Comparison of ENCODE assay signal across 9 cellular contexts in the genomic region with DNA sequence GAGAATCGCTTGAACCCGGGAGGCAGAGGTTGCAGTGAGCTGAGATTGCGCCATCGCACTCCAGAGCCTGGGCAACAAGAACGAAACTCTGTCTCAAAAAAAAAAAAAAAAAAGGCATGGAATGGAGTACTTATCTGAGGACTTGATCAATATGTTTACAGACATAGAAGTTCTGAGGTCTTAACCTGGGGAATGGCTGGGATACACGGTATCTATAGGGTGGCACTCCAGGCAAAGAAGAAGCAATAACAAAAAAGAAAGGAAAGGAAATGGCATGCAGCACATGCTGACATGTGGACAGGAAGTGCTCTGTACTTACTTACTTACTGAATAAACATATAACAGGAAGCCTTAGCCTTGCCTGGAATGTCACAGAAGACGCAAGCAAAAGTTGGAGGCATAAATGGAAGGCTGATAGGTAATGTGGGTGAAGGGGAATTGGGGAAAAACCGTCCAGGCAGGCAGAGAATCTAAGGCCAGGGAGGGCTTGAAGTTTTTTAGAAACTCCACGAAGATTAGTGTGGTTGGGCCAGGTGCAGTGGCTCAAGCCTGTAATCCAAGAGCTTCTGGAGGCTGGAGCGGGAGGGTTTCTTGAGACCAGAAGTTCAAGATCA. TPM values are rescaled to one million over a fixed set of nuclear protein-coding genes. Genes with fewer than 3 reads are reported as not detected.
DNase-seq lines count a peak whose midpoint lies in the region; ATAC-seq and TF ChIP-seq lines count a peak whose summit lies in the region.
"Had no signal": no experiment of that assay in that cellular context is flagged by ENCODE, and none has a peak within 500 bp of the region (broad histone marks: within the 10 kb centered on the region; RNA-seq: fewer than 3 reads in every experiment).

No MANE protein-coding gene starts in this region.

- peaks cover 14% of the 10 kb centered on the region for H3K36me3 Mint-ChIP-seq in activated CD4-positive, alpha-beta T cell treated with anti-CD3 and anti-CD28 coated beads, Interleukin-2, amount 10 ng/mL, durations not matched to agents 7 days and 5 days (ENCODE audit: low read depth)
- H3K36me3 Mint-ChIP-seq in activated T-cell treated with anti-CD3 and anti-CD28 coated beads, Interleukin-2, amount 50 U/mL, for 72 hours (ENCODE audit: insufficient read depth in 2 of 2) = peaks cover 3 to 5% of the 10 kb centered on the region in 2 donors

- H3K4me1 ChIP-seq in tibial nerve = peaks cover 0 to 11% (median 0%) of the 10 kb centered on the region in 4 donors

- no peak for TF ChIP-seq POLR2A in tibial nerve (IDR thresholded peaks at IDR 0.05)

- 64% methylated on average over 10 of the region's 10 CpGs for WGBS in tibial nerve, 2 donors

- peak overlapping the region in 2 of 4 donors; percentile 16 to 18 for H3K4me3 ChIP-seq in tibial nerve

- H3K4me3 Mint-ChIP-seq in activated CD4-positive, alpha-beta T cell treated with anti-CD3 and anti-CD28 coated beads, Interleukin-2, amount 10 ng/mL, durations not matched to agents 7 days and 5 days = peak overlapping the region; percentile 61
- peak overlapping the region; percentile 54 to 70 for H3K4me3 Mint-ChIP-seq in activated T-cell treated with anti-CD3 and anti-CD28 coated beads, Interleukin-2, amount 50 U/mL, for 72 hours

- H3K36me3 ChIP-seq in tibial nerve = no peaks in the 10 kb centered on the region

- POLR2A ChIA-PET in activated CD4-positive, alpha-beta T cell treated with anti-CD3 and anti-CD28 coated beads, Interleukin-2, amount 10 ng/mL, durations not matched to agents 7 days and 5 days (lab: Charles Lee) = no interaction called here

- CTCF ChIA-PET in activated CD4-positive, alpha-beta T cell treated with anti-CD3 and anti-CD28 coated beads, Interleukin-2, amount 10 ng/mL, durations not matched to agents 7 days and 5 days (lab: Charles Lee) = interaction anchor here (0.6 to 1.7 kb wide), 5 partner anchors 8 to 117 kb away, joined by 3 to 7 read pairs (median 4); no protein-coding TSS in a partner anchor

- ATAC-seq in activated T-cell treated with anti-CD3 and anti-CD28 coated beads, Interleukin-2, amount 50 U/mL, for 72 hours (replicated peaks in 1 of 2) = peak; percentile 57 to 69
- ATAC-seq in left lobe of liver (peak; percentile 58), HG03097 (IDR thresholded peaks at IDR 0.05; ENCODE audit: low FRiP score, unreplicated experiment) (no peak)

- peak; percentile 50 to 70 for TF ChIP-seq EP300 in tibial nerve (IDR thresholded peaks at IDR 0.05)

- no peaks in the 10 kb centered on the region for H3K9me3 ChIP-seq in tibial nerve

- H3K4me1 Mint-ChIP-seq in activated CD4-positive, alpha-beta T cell treated with anti-CD3 and anti-CD28 coated beads, Interleukin-2, amount 10 ng/mL, durations not matched to agents 7 days and 5 days = peaks cover 38% of the 10 kb centered on the region
- peaks cover 38% of the 10 kb centered on the region for H3K4me1 Mint-ChIP-seq in activated T-cell treated with anti-CD3 and anti-CD28 coated beads, Interleukin-2, amount 50 U/mL, for 72 hours (ENCODE audit: low read depth)

- DNase-seq in activated CD4-positive, alpha-beta T cell treated with anti-CD3 and anti-CD28 coated beads, Interleukin-2, amount 10 ng/mL, durations not matched to agents 7 days and 5 days = peak; percentile 39
- no peak for DNase-seq in activated CD4-positive, alpha-beta T cell treated with anti-CD3 and anti-CD28 coated beads for 1 hour
- DNase-seq in activated T-cell treated with anti-CD3 and anti-CD28 coated beads, Interleukin-2, amount 50 U/mL, for 72 hours = no peak
- DNase-seq in left lobe of liver (ENCODE audit: low spot score) (peak; percentile 23), tibial nerve (ENCODE audit: low spot score in 2 of 2) (no peak), NCI-H2107 treated with DMSO at 0.1 percent for 48 hours (lab: John Stamatoyannopoulos, UW; ENCODE audit: unreplicated experiment) (no peak), NCI-H1105 treated with DMSO at 0.1 percent for 48 hours (lab: John Stamatoyannopoulos, UW) (no peak)

- H3K27ac ChIP-seq in tibial nerve = peak overlapping the region in 3 of 4 donors; percentile 40 to 78 (median 66)
- H3K27ac ChIP-seq: C4-2B had no signal

- H3K27me3 Mint-ChIP-seq in activated CD4-positive, alpha-beta T cell treated with anti-CD3 and anti-CD28 coated beads, Interleukin-2, amount 10 ng/mL, durations not matched to agents 7 days and 5 days = no peaks in the 10 kb centered on the region
- H3K27me3 Mint-ChIP-seq in activated T-cell treated with anti-CD3 and anti-CD28 coated beads, Interleukin-2, amount 50 U/mL, for 72 hours (ENCODE audit: low read depth) = no peaks in the 10 kb centered on the region

- H3K27me3 ChIP-seq in tibial nerve = peaks cover 0 to 4% of the 10 kb centered on the region in 2 donors

- peak overlapping the region; percentile 95 for H3K27ac Mint-ChIP-seq in activated CD4-positive, alpha-beta T cell treated with anti-CD3 and anti-CD28 coated beads, Interleukin-2, amount 10 ng/mL, durations not matched to agents 7 days and 5 days
- peak overlapping the region; percentile 93 for H3K27ac Mint-ChIP-seq in activated T-cell treated with anti-CD3 and anti-CD28 coated beads, Interleukin-2, amount 50 U/mL, for 72 hours

- peaks cover 3% of the 10 kb centered on the region for H3K9me3 Mint-ChIP-seq in activated CD4-positive, alpha-beta T cell treated with anti-CD3 and anti-CD28 coated beads, Interleukin-2, amount 10 ng/mL, durations not matched to agents 7 days and 5 days
- H3K9me3 Mint-ChIP-seq in activated T-cell treated with anti-CD3 and anti-CD28 coated beads, Interleukin-2, amount 50 U/mL, for 72 hours = peaks cover 0 to 1% of the 10 kb centered on the region in 2 donors

- no peak for TF ChIP-seq CTCF in tibial nerve (IDR thresholded peaks at IDR 0.05)

RNA-seq across cellular contexts. Expression of a gene that starts 10.1 kb away (rescaled TPM):
- total RNA-seq in activated CD4-positive, alpha-beta T cell treated with anti-CD3 and anti-CD28 coated beads, Interleukin-2, amount 10 ng/mL, durations not matched to agents 7 days and 5 days = 10 to 100 TPM; 64.1 to 68.1 TPM
- total RNA-seq in activated T-cell treated with anti-CD3 and anti-CD28 coated beads, Interleukin-2, amount 50 U/mL, for 72 hours = 10 to 100 TPM; 77.8 to 82.2 TPM
- total RNA-seq in left lobe of liver (31.3 TPM), tibial nerve (10 to 100 TPM; 58.1 to 72.6 (median 66.6) TPM)

RNA-seq across cellular contexts. Expression of a gene that starts 19.8 kb away (rescaled TPM):
- 10 to 100 TPM; 55.8 to 70.1 TPM for total RNA-seq in activated CD4-positive, alpha-beta T cell treated with anti-CD3 and anti-CD28 coated beads, Interleukin-2, amount 10 ng/mL, durations not matched to agents 7 days and 5 days
- 10 to 100 TPM; 62.6 to 73.9 TPM for total RNA-seq in activated T-cell treated with anti-CD3 and anti-CD28 coated beads, Interleukin-2, amount 50 U/mL, for 72 hours
- total RNA-seq in left lobe of liver (54.5 TPM), tibial nerve (10 to 100 TPM; 29.6 to 46.5 (median 42.8) TPM)

Comparison
In these comparisons a context has a peak if more than half of its experiments do, and no peak if none do; other contexts are left out.
1. DNase-seq: peak in activated CD4-positive, alpha-beta T cell treated with anti-CD3 and anti-CD28 coated beads, Interleukin-2, amount 10 ng/mL, durations not matched to agents 7 days and 5 days (single experiment) and left lobe of liver (single experiment); none in activated CD4-positive, alpha-beta T cell treated with anti-CD3 and anti-CD28 coated beads for 1 hour (single experiment), activated T-cell treated with anti-CD3 and anti-CD28 coated beads, Interleukin-2, amount 50 U/mL, for 72 hours (0 of 2), tibial nerve (0 of 2), NCI-H2107 treated with DMSO at 0.1 percent for 48 hours (single experiment) and NCI-H1105 treated with DMSO at 0.1 percent for 48 hours (single experiment).